ENCODE assay signal across 8 cellular contexts in the genomic region with DNA sequence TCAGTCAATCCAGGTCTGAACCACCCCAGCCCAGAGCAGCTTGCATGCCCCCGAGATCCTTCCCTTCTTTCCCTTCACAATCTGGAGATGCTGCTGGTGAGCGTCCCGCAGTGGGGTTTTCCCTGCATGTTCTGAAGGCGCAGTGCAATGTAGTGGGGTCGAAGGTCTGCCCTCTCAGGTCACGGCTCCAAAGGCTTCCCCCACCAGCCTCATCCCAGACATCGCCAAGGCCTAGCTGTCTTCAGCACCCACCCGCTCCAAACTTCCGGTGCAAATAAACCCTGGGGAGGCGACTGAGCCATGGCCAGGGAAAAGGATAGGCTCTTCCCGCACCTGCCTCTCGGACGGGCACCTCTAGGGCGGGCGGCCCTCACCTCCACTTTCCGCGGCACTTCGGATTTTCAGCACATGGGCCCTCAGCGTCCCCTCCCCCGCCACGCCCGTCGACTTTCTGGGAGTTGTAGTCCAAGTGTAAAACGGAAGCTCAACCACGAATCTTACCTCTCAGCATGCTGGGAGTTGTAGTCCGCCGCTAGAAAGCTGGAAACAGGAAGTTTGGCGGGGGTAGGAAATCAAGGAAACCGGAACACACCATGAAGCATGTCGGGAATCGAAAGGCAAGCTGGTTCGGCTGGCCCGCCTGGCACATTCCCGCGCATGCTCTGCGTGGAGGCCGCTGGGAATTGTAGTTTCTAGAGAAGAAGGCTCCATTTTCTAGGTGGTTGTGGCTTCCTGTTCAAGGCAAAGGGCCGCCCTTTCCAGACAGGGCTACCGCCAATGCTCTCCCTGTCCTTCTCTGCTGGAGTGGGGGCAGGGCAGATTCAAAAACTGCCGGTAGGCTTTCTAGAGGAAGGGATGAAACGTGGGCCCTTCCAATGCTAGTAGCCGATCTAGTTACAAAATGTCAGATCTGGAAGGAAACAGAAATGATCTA. TPM values are rescaled to one million over a fixed set of nuclear protein-coding genes. Genes with fewer than 3 reads are reported as not detected.
A peak's percentile ranks its signal among the peaks of the same experiment; 100 is the strongest.
DNase-seq lines count a peak whose midpoint lies in the region; TF ChIP-seq lines count a peak whose summit lies in the region.

TSS of gene MRPL24 (minus strand) at position 410 of the 934 bp plus-strand sequence. CDS start 2,384 bp downstream, outside the sequence.

- H3K27ac Mint-ChIP-seq in activated naive CD4-positive, alpha-beta T cell treated with anti-CD3 and anti-CD28 coated beads for 36 hours: peak within 1 kb of the TSS; percentile 98

- peaks cover 16% of the 10 kb centered on the region for H3K4me1 ChIP-seq in neuron (ENCODE audit: insufficient read depth, low read length)
- H3K4me1 ChIP-seq in subcutaneous abdominal adipose tissue (ENCODE audit: control insufficient read depth in 5 of 5, insufficient read depth in 5 of 5, low read length in 5 of 5): peaks cover 3 to 32% (median 25%) of the 10 kb centered on the region in 5 donors

- H3K4me3 Mint-ChIP-seq in activated naive CD4-positive, alpha-beta T cell treated with anti-CD3 and anti-CD28 coated beads for 36 hours: peak within 1 kb of the TSS; percentile 98

- DNase-seq in GM03348 (ENCODE audit: low spot score) (peak; percentile 94), HFF-Myc (ENCODE audit: extremely low read depth, low read depth) (peak; percentile 99), NAMALWA (ENCODE audit: low spot score) (peak; percentile 100), SK-N-DZ (ENCODE audit: low spot score) (peak; percentile 100), foreskin melanocyte (peak; percentile 99)
- DNase-seq in activated naive CD4-positive, alpha-beta T cell treated with anti-CD3 and anti-CD28 coated beads for 36 hours: peak; percentile 99

- H3K9me3 Mint-ChIP-seq in activated naive CD4-positive, alpha-beta T cell treated with anti-CD3 and anti-CD28 coated beads for 36 hours: no peaks in the 10 kb centered on the region

- H3K36me3 Mint-ChIP-seq in activated naive CD4-positive, alpha-beta T cell treated with anti-CD3 and anti-CD28 coated beads for 36 hours (ENCODE audit: low read depth): peaks cover 58% of the 10 kb centered on the region

- H3K36me3 ChIP-seq in neuron (ENCODE audit: insufficient read depth, low read length) (peaks cover 53% of the 10 kb centered on the region), subcutaneous abdominal adipose tissue (ENCODE audit: control insufficient read depth in 5 of 5, insufficient read depth in 5 of 5, low read length in 5 of 5) (peaks cover 0 to 56% (median 47%) of the 10 kb centered on the region in 5 donors)

- no peak for TF ChIP-seq CTCF in HFF-Myc (IDR thresholded peaks at IDR 0.05; ENCODE audit: low read depth, low read length, missing control alignments)

- H3K27me3 ChIP-seq in neuron (ENCODE audit: insufficient read depth, low read length): no peaks in the 10 kb centered on the region
- no peaks in the 10 kb centered on the region for H3K27me3 ChIP-seq in subcutaneous abdominal adipose tissue (ENCODE audit: control insufficient read depth in 5 of 5, insufficient read depth in 4 of 5, low read length in 5 of 5)

- intact Hi-C loops in activated naive CD4-positive, alpha-beta T cell treated with anti-CD3 and anti-CD28 coated beads for 36 hours (cut with micrococcal nuclease): loop anchor here (1.0 to 10.0 kb wide), 5 partner anchors 10 to 236 kb away; partner anchors contain the start of genes HDGF, ISG20L2, MEF2D and METTL25B

- peak within 1 kb of the TSS; percentile 89 for H3K27ac ChIP-seq in subcutaneous abdominal adipose tissue (ENCODE audit: low read depth, low read length)

- peaks cover 40% of the 10 kb centered on the region for H3K4me1 Mint-ChIP-seq in activated naive CD4-positive, alpha-beta T cell treated with anti-CD3 and anti-CD28 coated beads for 36 hours (ENCODE audit: low read depth)

- H2AFZ ChIP-seq in neuron (ENCODE audit: low read depth, low read length): peak within 1 kb of the TSS; percentile 7

- peak within 1 kb of the TSS; percentile 85 to 92 (median 88) for H3K9ac ChIP-seq in subcutaneous abdominal adipose tissue (ENCODE audit: low read length in 5 of 5)

- CTCF ChIA-PET in activated naive CD4-positive, alpha-beta T cell treated with anti-CD3 and anti-CD28 coated beads for 36 hours (lab: Charles Lee): interaction anchor here (0.6 to 2.6 kb wide), 9 partner anchors 10 to 132 kb away, joined by 3 to 15 read pairs (median 3); partner anchors contain the start of genes HDGF, ISG20L2, METTL25B and PRCC

- H3K4me3 ChIP-seq in HFF-Myc (replicated peaks; ENCODE audit: low read depth, low read length): peak within 1 kb of the TSS; percentile 58
- peak within 1 kb of the TSS; percentile 67 for H3K4me3 ChIP-seq in neuron (ENCODE audit: low read length)
- peak within 1 kb of the TSS; percentile 70 to 92 (median 88) for H3K4me3 ChIP-seq in subcutaneous abdominal adipose tissue (ENCODE audit: low read depth in 1 of 5, low read length in 5 of 5)

- no peaks in the 10 kb centered on the region for H3K27me3 Mint-ChIP-seq in activated naive CD4-positive, alpha-beta T cell treated with anti-CD3 and anti-CD28 coated beads for 36 hours (ENCODE audit: low read depth)

- H3K9me3 ChIP-seq in neuron (ENCODE audit: low read length) (no peaks in the 10 kb centered on the region), subcutaneous abdominal adipose tissue (ENCODE audit: control insufficient read depth in 5 of 5, low read length in 5 of 5) (no peaks in the 10 kb centered on the region)

RNA-seq across cellular contexts. Expression of gene MRPL24, which starts in this region (rescaled TPM):
- 98.9 and 109 TPM in 2 replicates for polyA plus RNA-seq in SK-N-DZ (2014; cell fraction: cytosol; rRNA removed)
- polyA plus RNA-seq in SK-N-DZ (2014; cell fraction: nucleus; rRNA removed): 67.7 and 93.2 TPM in 2 replicates
- total RNA-seq in activated naive CD4-positive, alpha-beta T cell treated with anti-CD3 and anti-CD28 coated beads for 36 hours: 100 to 1,000 TPM in 1 of 2 experiments, 10 to 100 TPM in 1; 91.1 to 114 TPM

Comparison
In these comparisons a context has a peak if more than half of its experiments do, and no peak if none do; other contexts are left out.
1. Peak in every context shown above with its lines: DNase-seq, H3K4me3 ChIP-seq and H3K27ac ChIP-seq.